Comparison of ENCODE assay signal across 3 cellular contexts in the genomic region with DNA sequence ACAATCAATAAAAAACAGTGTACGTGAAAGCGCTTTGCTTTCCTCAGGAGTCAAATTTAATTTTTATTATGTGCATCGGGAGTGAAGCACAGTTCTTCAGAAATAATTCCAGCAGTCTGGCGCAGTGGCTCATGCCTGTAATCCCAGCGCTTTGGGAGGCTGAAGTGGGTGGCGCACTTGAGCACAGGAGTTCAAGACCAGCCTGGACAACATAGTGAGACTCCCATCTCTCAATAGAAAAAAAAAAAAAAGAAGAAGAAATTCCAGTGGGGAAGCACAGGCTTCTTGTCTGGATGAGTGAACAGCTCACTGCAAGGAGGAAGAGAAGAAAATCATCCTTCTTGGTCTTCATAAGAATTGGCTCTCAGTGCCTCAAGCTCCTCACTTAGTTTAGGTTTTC.
TF ChIP-seq lines count a peak whose summit lies in the region.

No MANE protein-coding gene starts in this region.

TF ChIP-seq in A549, 52 proteins besides CTCF, POLR2A, EP300 and RAD21:
- TF ChIP-seq RFX5 (IDR thresholded peaks at IDR 0.05) (no peak), ZC3H11A (IDR thresholded peaks at IDR 0.05) (no peak)

TF ChIP-seq in HCT116, 20 proteins besides CTCF, POLR2A, EP300 and RAD21:
- TF ChIP-seq SRF (IDR thresholded peaks at IDR 0.05; ENCODE audit: low read depth): no peak
- TF ChIP-seq EZH2 (IDR thresholded peaks at IDR 0.05): no peak
- TF ChIP-seq FOSL1 (IDR thresholded peaks at IDR 0.05; ENCODE audit: low read depth): no peak
- TF ChIP-seq, protein P1, sequence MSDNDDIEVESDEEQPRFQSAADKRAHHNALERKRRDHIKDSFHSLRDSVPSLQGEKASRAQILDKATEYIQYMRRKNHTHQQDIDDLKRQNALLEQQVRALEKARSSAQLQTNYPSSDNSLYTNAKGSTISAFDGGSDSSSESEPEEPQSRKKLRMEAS (IDR thresholded peaks at IDR 0.05): no peak

TF ChIP-seq in HepG2, 621 proteins besides CTCF, POLR2A, EP300 and RAD21:
- TF ChIP-seq ZMYM3 (CRISPR knock-in tag; IDR thresholded peaks at IDR 0.05) (peak; percentile 44), ZNF121 (CRISPR knock-in tag; IDR thresholded peaks at IDR 0.05) (peak; percentile 95), NFE2L2 (IDR thresholded peaks at IDR 0.05; ENCODE audit: low read length) (no peak), RCOR2 (CRISPR knock-in tag; IDR thresholded peaks at IDR 0.05) (no peak), CREB1 (IDR thresholded peaks at IDR 0.05) (no peak), CREB1 (CRISPR knock-in tag; IDR thresholded peaks at IDR 0.05) (peak; percentile 32; the same call in 1 of the 2 replicates)
- TF ChIP-seq, protein P2, sequence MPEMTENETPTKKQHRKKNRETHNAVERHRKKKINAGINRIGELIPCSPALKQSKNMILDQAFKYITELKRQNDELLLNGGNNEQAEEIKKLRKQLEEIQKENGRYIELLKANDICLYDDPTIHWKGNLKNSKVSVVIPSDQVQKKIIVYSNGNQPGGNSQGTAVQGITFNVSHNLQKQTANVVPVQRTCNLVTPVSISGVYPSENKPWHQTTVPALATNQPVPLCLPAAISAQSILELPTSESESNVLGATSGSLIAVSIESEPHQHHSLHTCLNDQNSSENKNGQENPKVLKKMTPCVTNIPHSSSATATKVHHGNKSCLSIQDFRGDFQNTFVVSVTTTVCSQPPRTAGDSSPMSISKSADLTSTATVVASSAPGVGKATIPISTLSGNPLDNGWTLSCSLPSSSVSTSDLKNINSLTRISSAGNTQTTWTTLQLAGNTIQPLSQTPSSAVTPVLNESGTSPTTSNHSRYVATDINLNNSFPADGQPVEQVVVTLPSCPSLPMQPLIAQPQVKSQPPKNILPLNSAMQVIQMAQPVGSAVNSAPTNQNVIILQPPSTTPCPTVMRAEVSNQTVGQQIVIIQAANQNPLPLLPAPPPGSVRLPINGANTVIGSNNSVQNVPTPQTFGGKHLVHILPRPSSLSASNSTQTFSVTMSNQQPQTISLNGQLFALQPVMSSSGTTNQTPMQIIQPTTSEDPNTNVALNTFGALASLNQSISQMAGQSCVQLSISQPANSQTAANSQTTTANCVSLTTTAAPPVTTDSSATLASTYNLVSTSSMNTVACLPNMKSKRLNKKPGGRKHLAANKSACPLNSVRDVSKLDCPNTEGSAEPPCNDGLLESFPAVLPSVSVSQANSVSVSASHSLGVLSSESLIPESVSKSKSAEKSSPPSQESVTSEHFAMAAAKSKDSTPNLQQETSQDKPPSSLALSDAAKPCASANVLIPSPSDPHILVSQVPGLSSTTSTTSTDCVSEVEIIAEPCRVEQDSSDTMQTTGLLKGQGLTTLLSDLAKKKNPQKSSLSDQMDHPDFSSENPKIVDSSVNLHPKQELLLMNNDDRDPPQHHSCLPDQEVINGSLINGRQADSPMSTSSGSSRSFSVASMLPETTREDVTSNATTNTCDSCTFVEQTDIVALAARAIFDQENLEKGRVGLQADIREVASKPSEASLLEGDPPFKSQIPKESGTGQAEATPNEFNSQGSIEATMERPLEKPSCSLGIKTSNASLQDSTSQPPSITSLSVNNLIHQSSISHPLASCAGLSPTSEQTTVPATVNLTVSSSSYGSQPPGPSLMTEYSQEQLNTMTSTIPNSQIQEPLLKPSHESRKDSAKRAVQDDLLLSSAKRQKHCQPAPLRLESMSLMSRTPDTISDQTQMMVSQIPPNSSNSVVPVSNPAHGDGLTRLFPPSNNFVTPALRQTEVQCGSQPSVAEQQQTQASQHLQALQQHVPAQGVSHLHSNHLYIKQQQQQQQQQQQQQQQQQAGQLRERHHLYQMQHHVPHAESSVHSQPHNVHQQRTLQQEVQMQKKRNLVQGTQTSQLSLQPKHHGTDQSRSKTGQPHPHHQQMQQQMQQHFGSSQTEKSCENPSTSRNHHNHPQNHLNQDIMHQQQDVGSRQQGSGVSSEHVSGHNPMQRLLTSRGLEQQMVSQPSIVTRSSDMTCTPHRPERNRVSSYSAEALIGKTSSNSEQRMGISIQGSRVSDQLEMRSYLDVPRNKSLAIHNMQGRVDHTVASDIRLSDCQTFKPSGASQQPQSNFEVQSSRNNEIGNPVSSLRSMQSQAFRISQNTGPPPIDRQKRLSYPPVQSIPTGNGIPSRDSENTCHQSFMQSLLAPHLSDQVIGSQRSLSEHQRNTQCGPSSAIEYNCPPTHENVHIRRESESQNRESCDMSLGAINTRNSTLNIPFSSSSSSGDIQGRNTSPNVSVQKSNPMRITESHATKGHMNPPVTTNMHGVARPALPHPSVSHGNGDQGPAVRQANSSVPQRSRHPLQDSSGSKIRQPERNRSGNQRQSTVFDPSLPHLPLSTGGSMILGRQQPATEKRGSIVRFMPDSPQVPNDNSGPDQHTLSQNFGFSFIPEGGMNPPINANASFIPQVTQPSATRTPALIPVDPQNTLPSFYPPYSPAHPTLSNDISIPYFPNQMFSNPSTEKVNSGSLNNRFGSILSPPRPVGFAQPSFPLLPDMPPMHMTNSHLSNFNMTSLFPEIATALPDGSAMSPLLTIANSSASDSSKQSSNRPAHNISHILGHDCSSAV (CRISPR knock-in tag; IDR thresholded peaks at IDR 0.05; ENCODE audit: borderline replicate concordance): no peak
- TF ChIP-seq, protein P3, sequence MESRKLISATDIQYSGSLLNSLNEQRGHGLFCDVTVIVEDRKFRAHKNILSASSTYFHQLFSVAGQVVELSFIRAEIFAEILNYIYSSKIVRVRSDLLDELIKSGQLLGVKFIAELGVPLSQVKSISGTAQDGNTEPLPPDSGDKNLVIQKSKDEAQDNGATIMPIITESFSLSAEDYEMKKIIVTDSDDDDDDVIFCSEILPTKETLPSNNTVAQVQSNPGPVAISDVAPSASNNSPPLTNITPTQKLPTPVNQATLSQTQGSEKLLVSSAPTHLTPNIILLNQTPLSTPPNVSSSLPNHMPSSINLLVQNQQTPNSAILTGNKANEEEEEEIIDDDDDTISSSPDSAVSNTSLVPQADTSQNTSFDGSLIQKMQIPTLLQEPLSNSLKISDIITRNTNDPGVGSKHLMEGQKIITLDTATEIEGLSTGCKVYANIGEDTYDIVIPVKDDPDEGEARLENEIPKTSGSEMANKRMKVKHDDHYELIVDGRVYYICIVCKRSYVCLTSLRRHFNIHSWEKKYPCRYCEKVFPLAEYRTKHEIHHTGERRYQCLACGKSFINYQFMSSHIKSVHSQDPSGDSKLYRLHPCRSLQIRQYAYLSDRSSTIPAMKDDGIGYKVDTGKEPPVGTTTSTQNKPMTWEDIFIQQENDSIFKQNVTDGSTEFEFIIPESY (CRISPR knock-in tag; IDR thresholded peaks at IDR 0.05): peak; percentile 83
